In genomic region chr14:75306917-75307699, GRCh38 we compare ENCODE assay signal across 8 cellular contexts. TPM values are rescaled to one million over a fixed set of nuclear protein-coding genes. Genes with fewer than 3 reads are reported as not detected.
A peak's percentile ranks its signal among the peaks of the same experiment; 100 is the strongest.
DNase-seq lines count a peak whose midpoint lies in the region; ATAC-seq and TF ChIP-seq lines count a peak whose summit lies in the region.

No MANE protein-coding gene starts in this region.

- no peaks in the 10 kb centered on the region for H3K4me1 ChIP-seq in breast epithelium

- H3K27me3 ChIP-seq in breast epithelium, result no peaks in the 10 kb centered on the region

- intact Hi-C loops in MCF 10A (cut with micrococcal nuclease) (loop anchor here (1.0 to 10.0 kb wide), 4 partner anchors 181 to 362 kb away; no protein-coding TSS in a partner anchor), breast epithelium (cut with DNase I; ENCODE audit: low total_unique reads) (no loop called here)

- DNase-seq in MCF 10A (ENCODE audit: unreplicated experiment), result peak; percentile 57
- no peak for DNase-seq in breast epithelium (ENCODE audit: low spot score in 2 of 2)
- DNase-seq in KG1 (lab: John Stamatoyannopoulos, UW), result peak; percentile 67
- peak; percentile 59 for DNase-seq in RKO (ENCODE audit: low spot score)
- DNase-seq in fibroblast of villous mesenchyme (ENCODE audit: low read depth), result no peak
- DNase-seq in NK-92 treated with Interleukin-12 subunit alpha and Interleukin-12 subunit beta, amount 100 ng/mL, for 24 hours (lab: John Stamatoyannopoulos, UW), result no peak

- no TSS peak for BruUV-seq in MCF 10A (replicated peaks; lab: Mats Ljungman, UMichigan)

- CTCF ChIA-PET in MCF 10A (lab: Yijun Ruan, JAX), result interaction anchor here (0.6 to 13.8 kb wide), 22 partner anchors 14 to 353 kb away, joined by 3 to 192 read pairs (median 5); partner anchors contain the start of gene NEK9

- H3K9me3 Mint-ChIP-seq in MCF 10A (ENCODE audit: unreplicated experiment), result no peaks in the 10 kb centered on the region

- H3K27ac Mint-ChIP-seq in MCF 10A (ENCODE audit: low read depth, unreplicated experiment), result peak overlapping the region; percentile 5

- POLR2A ChIA-PET in MCF 10A (lab: Yijun Ruan, JAX), result interaction anchor here (1.2 to 2.7 kb wide), 4 partner anchors 180 to 254 kb away, joined by 4 to 12 read pairs (median 8); no protein-coding TSS in a partner anchor

- H3K4me3 ChIP-seq in breast epithelium (no peak overlapping the region), fibroblast of villous mesenchyme (ENCODE audit: low read depth, low read length) (no peak overlapping the region)

- TF ChIP-seq CTCF in MCF 10A (IDR thresholded peaks at IDR 0.05; ENCODE audit: unreplicated experiment) (peak; percentile 31), breast epithelium (IDR thresholded peaks at IDR 0.05) (peak in 1 of 3 donors; percentile 15), fibroblast of villous mesenchyme (IDR thresholded peaks at IDR 0.05; ENCODE audit: insufficient read depth, low read depth, low read length) (peak; percentile 33)

- H3K27me3 Mint-ChIP-seq in MCF 10A (ENCODE audit: insufficient read depth, unreplicated experiment), result no peaks in the 10 kb centered on the region

- peaks cover 32% of the 10 kb centered on the region for H3K4me1 Mint-ChIP-seq in MCF 10A (ENCODE audit: insufficient read depth, unreplicated experiment)

- H3K9me3 ChIP-seq in breast epithelium, result no peaks in the 10 kb centered on the region

- no peak for TF ChIP-seq POLR2A in breast epithelium (IDR thresholded peaks at IDR 0.05)

- ATAC-seq in GM18909 (IDR thresholded peaks at IDR 0.05; ENCODE audit: poor library complexity, unreplicated experiment) (no peak), HG03097 (IDR thresholded peaks at IDR 0.05; ENCODE audit: low FRiP score, unreplicated experiment) (no peak)

- H3K4me3 Mint-ChIP-seq in MCF 10A (ENCODE audit: unreplicated experiment), result no peak overlapping the region

- no peaks in the 10 kb centered on the region for H3K36me3 Mint-ChIP-seq in MCF 10A (ENCODE audit: insufficient read depth, unreplicated experiment)

- H3K27ac ChIP-seq in breast epithelium, result no peak overlapping the region

- no peaks in the 10 kb centered on the region for H3K36me3 ChIP-seq in breast epithelium

RNA-seq across cellular contexts. Expression of gene FOS, which starts 28.5 kb away (rescaled TPM):
- total RNA-seq in MCF 10A (2022) (73.1 and 139 TPM in 2 replicates), breast epithelium (100 to 1,000 TPM; 398 to 629 (median 549) TPM), fibroblast of villous mesenchyme (108 and 122 TPM in 2 replicates)

Comparison
In these comparisons a context has a peak if more than half of its experiments do, and no peak if none do; other contexts are left out.
1. DNase-seq: peak in MCF 10A (single experiment), KG1 (single experiment) and RKO (single experiment); none in breast epithelium (0 of 2), fibroblast of villous mesenchyme (single experiment) and NK-92 treated with Interleukin-12 subunit alpha and Interleukin-12 subunit beta, amount 100 ng/mL, for 24 hours (single experiment).